Comparison of ENCODE assay signal across 26 cellular contexts in genomic region chr5:79088507-79088906, GRCh38. TPM values are rescaled to one million over a fixed set of nuclear protein-coding genes. Genes with fewer than 3 reads are reported as not detected.
"Had no signal": no experiment of that assay in that cellular context is flagged by ENCODE, and none has a peak within 500 bp of the region (broad histone marks: within the 10 kb centered on the region; RNA-seq: fewer than 3 reads in every experiment).

No MANE protein-coding gene starts in this region.

- H3K9me3 ChIP-seq: esophagus squamous epithelium, gastrocnemius medialis, heart right ventricle, left ventricle myocardium inferior, lower lobe of right lung, mucosa of descending colon had no signal

- H3K27ac ChIP-seq: coronary artery, dorsolateral prefrontal cortex, epithelial cell of prostate, esophagus squamous epithelium, gastrocnemius medialis, heart right ventricle, left ventricle myocardium inferior, lower lobe of right lung had no signal

- H3K4me1 ChIP-seq: esophagus squamous epithelium, lower lobe of right lung had no signal

- H3K9me3 Mint-ChIP-seq: mesothelial cell of epicardium had no signal

- H3K36me3 Mint-ChIP-seq: mesothelial cell of epicardium had no signal

- DNase-seq: dermis blood vessel endothelial cell; dorsolateral prefrontal cortex; effector CD4-positive, alpha-beta T cell; effector memory CD4-positive, alpha-beta T cell; erythroblast; esophagus squamous epithelium; foreskin fibroblast; foreskin melanocyte; gastrocnemius medialis; glutamatergic neuron; head of caudate nucleus; heart right ventricle; hippocampal formation; left cardiac atrium; left ventricle myocardium inferior; lower lobe of right lung; mesenchymal stem cell; mucosa of descending colon had no signal

- ATAC-seq: esophagus mucosa, gastrocnemius medialis, heart right ventricle, left cardiac atrium, lower lobe of right lung, mucosa of descending colon had no signal

- H3K4me1 Mint-ChIP-seq: mesothelial cell of epicardium had no signal

- H3K27me3 ChIP-seq: dorsolateral prefrontal cortex, esophagus squamous epithelium, gastrocnemius medialis, heart right ventricle had no signal

- H3K36me3 ChIP-seq: esophagus squamous epithelium, gastrocnemius medialis, heart right ventricle, left ventricle myocardium inferior, lower lobe of right lung had no signal

- H3K27ac Mint-ChIP-seq: mesothelial cell of epicardium had no signal

- H3K4me3 Mint-ChIP-seq: mesothelial cell of epicardium had no signal

- H3K4me3 ChIP-seq: coronary artery, dorsolateral prefrontal cortex, esophagus squamous epithelium, gastrocnemius medialis, heart right ventricle, left ventricle myocardium inferior, lower lobe of right lung, mucosa of descending colon had no signal

RNA-seq across cellular contexts. Expression of gene BHMT2, which starts 18.9 kb away (rescaled TPM):
- total RNA-seq: mesothelial cell of epicardium had no signal
- polyA plus RNA-seq: keratinocyte had no signal

RNA-seq across cellular contexts. Expression of gene DMGDH, which starts 19.0 kb away (rescaled TPM):
- total RNA-seq: glomerular endothelial cell had no signal

RNA-seq across cellular contexts. Expression of gene BHMT, which starts 23.1 kb away (rescaled TPM):
- total RNA-seq: dermis blood vessel endothelial cell, glomerular endothelial cell, heart right ventricle, left ventricle myocardium inferior, lower lobe of right lung, lung microvascular endothelial cell, mesothelial cell of epicardium, myocyte had no signal
- polyA plus RNA-seq: keratinocyte had no signal
